ENCODE assay signal across 1 cellular context in the genomic region with DNA sequence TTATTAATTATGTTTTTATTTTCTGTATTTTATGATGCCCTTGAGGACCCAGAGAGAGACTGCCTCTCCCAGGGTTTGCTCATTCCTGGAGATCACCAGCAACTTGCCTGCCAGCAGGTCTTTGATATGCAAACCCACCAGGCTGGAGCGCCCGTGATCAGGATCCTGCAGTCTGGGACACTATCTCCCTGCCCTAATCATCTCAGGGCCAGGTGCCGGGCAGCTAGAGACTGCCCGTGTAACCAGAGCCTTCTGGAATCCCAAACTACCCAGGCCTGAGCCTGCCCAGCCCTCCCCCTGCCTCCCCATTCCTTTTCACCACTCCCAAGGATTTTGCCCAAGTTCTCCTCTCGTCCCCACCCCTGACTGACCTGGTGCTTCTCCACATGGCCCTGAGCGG.
TF ChIP-seq lines count a peak whose summit lies in the region.

No MANE protein-coding gene starts in this region.

TF ChIP-seq in H1, 55 proteins besides CTCF, POLR2A, EP300 and RAD21:
- peak; percentile 47; the same call in 1 of the 2 replicates for TF ChIP-seq POLR2AphosphoS5 (IDR thresholded peaks at IDR 0.05; ENCODE audit: low read depth, low read length)
- peak; percentile 83 for TF ChIP-seq TCF12 (IDR thresholded peaks at IDR 0.05; ENCODE audit: low read depth, low read length)
- no peak for TF ChIP-seq ASH2L (IDR thresholded peaks at IDR 0.05; ENCODE audit: low read length)
- TF ChIP-seq SIX5 (IDR thresholded peaks at IDR 0.05; ENCODE audit: low read depth, low read length): no peak
- no peak for TF ChIP-seq GTF2F1 (IDR thresholded peaks at IDR 0.05; ENCODE audit: borderline replicate concordance, low read depth, low read length)
- TF ChIP-seq, protein P1, sequence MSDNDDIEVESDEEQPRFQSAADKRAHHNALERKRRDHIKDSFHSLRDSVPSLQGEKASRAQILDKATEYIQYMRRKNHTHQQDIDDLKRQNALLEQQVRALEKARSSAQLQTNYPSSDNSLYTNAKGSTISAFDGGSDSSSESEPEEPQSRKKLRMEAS (IDR thresholded peaks at IDR 0.05): no peak
- TF ChIP-seq SIN3A (conservative IDR thresholded peaks at IDR 0.05 in 1 of 2, IDR thresholded peaks at IDR 0.05 in 1 of 2; ENCODE audit: low read depth in 1 of 2, low read length in 2 of 2): no peak
- TF ChIP-seq CBX8 (IDR thresholded peaks at IDR 0.05; ENCODE audit: borderline replicate concordance, low read depth, low read length): no peak
- no peak for TF ChIP-seq NRF1 (IDR thresholded peaks at IDR 0.05; ENCODE audit: low read depth, low read length)
- no peak for TF ChIP-seq FOSL1 (IDR thresholded peaks at IDR 0.05; ENCODE audit: insufficient read depth, low read depth, low read length)
- TF ChIP-seq POU5F1 (IDR thresholded peaks at IDR 0.05; ENCODE audit: low read depth, low read length): no peak
- no peak for TF ChIP-seq PHF8 (conservative IDR thresholded peaks at IDR 0.05; ENCODE audit: low read depth, low read length)
TF ChIP-seq in H1: peak in this region for 2.
